ENCODE assay signal across 1 cellular context in the genomic region with DNA sequence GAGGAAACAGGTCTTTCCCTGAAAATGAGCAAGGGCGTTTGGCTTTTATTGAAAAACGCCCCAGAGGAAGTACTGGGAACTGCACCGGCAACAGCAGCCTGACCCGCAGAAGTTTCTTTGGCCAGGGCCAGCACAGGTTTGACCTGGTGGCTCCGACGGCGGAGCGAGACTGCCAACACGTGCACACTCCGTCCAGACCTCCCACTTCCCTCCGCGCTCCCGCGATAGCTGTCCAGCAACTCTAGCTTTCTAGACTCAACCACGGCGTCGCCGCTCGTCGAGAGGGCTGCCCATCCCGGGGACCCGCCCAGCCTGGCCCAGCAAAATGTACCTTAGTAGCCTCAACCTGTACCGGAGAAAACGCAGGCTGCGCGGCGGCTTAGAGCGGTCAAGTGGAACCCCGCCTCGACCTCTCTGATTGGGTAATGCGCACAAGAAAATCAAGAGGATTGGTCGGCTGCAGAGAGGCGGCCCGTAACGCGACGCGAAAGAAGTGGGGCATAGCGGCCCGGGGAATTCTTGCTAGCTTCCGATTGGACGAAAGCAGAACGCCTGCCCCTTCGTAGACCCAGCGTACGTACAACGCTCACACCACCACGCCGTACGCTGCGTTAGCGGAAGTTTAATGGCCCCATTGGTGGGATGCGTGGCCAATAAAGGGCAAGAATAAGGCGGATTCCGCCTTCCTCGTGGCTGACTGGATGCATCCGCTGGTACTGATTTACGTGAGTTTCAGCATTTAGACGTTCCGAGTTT.
TF ChIP-seq lines count a peak whose summit lies in the region.

A gene with protein sequence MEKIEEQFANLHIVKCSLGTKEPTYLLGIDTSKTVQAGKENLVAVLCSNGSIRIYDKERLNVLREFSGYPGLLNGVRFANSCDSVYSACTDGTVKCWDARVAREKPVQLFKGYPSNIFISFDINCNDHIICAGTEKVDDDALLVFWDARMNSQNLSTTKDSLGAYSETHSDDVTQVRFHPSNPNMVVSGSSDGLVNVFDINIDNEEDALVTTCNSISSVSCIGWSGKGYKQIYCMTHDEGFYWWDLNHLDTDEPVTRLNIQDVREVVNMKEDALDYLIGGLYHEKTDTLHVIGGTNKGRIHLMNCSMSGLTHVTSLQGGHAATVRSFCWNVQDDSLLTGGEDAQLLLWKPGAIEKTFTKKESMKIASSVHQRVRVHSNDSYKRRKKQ (minus strand): TSS at position 399 of the 756 bp plus-strand sequence. CDS start 41,929 bp downstream, outside the sequence.

TF ChIP-seq in H1, 55 proteins besides CTCF, POLR2A, EP300 and RAD21:
- peak; percentile 7; the same call in 1 of the 2 replicates for TF ChIP-seq JUND (IDR thresholded peaks at IDR 0.05; ENCODE audit: low read length)
- no peak for TF ChIP-seq SRF (IDR thresholded peaks at IDR 0.05; ENCODE audit: low read depth, low read length)
- TF ChIP-seq TBP (IDR thresholded peaks at IDR 0.05; ENCODE audit: low read depth, low read length), result peak; percentile 95
- TF ChIP-seq, protein P1, sequence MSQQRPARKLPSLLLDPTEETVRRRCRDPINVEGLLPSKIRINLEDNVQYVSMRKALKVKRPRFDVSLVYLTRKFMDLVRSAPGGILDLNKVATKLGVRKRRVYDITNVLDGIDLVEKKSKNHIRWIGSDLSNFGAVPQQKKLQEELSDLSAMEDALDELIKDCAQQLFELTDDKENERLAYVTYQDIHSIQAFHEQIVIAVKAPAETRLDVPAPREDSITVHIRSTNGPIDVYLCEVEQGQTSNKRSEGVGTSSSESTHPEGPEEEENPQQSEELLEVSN (IDR thresholded peaks at IDR 0.05), result peak; percentile 92
- TF ChIP-seq GTF2F1 (IDR thresholded peaks at IDR 0.05; ENCODE audit: borderline replicate concordance, low read depth, low read length), result peak; percentile 68; the same call in 1 of the 2 replicates
- peak; percentile 93 for TF ChIP-seq ASH2L (IDR thresholded peaks at IDR 0.05; ENCODE audit: low read length)
- peak; percentile 98 for TF ChIP-seq TAF1 (IDR thresholded peaks at IDR 0.05; ENCODE audit: low read depth, low read length)
- TF ChIP-seq KDM4A (IDR thresholded peaks at IDR 0.05; ENCODE audit: low read depth, low read length, severe bottlenecking), result peak; percentile 56
- peak; percentile 98 for TF ChIP-seq POLR2AphosphoS5 (IDR thresholded peaks at IDR 0.05; ENCODE audit: low read depth, low read length)
- no peak for TF ChIP-seq EGR1 (IDR thresholded peaks at IDR 0.05; ENCODE audit: borderline replicate concordance, low read depth, low read length)
- TF ChIP-seq SIN3A (conservative IDR thresholded peaks at IDR 0.05 in 1 of 2, IDR thresholded peaks at IDR 0.05 in 1 of 2; ENCODE audit: low read depth in 1 of 2, low read length in 2 of 2), result 0 out of 4 replicates have a peak, but pooled peaks of 1 of the 2 experiments have one; percentile 19
- TF ChIP-seq PHF8 (conservative IDR thresholded peaks at IDR 0.05; ENCODE audit: low read depth, low read length), result peak; percentile 90
- TF ChIP-seq, protein P2, sequence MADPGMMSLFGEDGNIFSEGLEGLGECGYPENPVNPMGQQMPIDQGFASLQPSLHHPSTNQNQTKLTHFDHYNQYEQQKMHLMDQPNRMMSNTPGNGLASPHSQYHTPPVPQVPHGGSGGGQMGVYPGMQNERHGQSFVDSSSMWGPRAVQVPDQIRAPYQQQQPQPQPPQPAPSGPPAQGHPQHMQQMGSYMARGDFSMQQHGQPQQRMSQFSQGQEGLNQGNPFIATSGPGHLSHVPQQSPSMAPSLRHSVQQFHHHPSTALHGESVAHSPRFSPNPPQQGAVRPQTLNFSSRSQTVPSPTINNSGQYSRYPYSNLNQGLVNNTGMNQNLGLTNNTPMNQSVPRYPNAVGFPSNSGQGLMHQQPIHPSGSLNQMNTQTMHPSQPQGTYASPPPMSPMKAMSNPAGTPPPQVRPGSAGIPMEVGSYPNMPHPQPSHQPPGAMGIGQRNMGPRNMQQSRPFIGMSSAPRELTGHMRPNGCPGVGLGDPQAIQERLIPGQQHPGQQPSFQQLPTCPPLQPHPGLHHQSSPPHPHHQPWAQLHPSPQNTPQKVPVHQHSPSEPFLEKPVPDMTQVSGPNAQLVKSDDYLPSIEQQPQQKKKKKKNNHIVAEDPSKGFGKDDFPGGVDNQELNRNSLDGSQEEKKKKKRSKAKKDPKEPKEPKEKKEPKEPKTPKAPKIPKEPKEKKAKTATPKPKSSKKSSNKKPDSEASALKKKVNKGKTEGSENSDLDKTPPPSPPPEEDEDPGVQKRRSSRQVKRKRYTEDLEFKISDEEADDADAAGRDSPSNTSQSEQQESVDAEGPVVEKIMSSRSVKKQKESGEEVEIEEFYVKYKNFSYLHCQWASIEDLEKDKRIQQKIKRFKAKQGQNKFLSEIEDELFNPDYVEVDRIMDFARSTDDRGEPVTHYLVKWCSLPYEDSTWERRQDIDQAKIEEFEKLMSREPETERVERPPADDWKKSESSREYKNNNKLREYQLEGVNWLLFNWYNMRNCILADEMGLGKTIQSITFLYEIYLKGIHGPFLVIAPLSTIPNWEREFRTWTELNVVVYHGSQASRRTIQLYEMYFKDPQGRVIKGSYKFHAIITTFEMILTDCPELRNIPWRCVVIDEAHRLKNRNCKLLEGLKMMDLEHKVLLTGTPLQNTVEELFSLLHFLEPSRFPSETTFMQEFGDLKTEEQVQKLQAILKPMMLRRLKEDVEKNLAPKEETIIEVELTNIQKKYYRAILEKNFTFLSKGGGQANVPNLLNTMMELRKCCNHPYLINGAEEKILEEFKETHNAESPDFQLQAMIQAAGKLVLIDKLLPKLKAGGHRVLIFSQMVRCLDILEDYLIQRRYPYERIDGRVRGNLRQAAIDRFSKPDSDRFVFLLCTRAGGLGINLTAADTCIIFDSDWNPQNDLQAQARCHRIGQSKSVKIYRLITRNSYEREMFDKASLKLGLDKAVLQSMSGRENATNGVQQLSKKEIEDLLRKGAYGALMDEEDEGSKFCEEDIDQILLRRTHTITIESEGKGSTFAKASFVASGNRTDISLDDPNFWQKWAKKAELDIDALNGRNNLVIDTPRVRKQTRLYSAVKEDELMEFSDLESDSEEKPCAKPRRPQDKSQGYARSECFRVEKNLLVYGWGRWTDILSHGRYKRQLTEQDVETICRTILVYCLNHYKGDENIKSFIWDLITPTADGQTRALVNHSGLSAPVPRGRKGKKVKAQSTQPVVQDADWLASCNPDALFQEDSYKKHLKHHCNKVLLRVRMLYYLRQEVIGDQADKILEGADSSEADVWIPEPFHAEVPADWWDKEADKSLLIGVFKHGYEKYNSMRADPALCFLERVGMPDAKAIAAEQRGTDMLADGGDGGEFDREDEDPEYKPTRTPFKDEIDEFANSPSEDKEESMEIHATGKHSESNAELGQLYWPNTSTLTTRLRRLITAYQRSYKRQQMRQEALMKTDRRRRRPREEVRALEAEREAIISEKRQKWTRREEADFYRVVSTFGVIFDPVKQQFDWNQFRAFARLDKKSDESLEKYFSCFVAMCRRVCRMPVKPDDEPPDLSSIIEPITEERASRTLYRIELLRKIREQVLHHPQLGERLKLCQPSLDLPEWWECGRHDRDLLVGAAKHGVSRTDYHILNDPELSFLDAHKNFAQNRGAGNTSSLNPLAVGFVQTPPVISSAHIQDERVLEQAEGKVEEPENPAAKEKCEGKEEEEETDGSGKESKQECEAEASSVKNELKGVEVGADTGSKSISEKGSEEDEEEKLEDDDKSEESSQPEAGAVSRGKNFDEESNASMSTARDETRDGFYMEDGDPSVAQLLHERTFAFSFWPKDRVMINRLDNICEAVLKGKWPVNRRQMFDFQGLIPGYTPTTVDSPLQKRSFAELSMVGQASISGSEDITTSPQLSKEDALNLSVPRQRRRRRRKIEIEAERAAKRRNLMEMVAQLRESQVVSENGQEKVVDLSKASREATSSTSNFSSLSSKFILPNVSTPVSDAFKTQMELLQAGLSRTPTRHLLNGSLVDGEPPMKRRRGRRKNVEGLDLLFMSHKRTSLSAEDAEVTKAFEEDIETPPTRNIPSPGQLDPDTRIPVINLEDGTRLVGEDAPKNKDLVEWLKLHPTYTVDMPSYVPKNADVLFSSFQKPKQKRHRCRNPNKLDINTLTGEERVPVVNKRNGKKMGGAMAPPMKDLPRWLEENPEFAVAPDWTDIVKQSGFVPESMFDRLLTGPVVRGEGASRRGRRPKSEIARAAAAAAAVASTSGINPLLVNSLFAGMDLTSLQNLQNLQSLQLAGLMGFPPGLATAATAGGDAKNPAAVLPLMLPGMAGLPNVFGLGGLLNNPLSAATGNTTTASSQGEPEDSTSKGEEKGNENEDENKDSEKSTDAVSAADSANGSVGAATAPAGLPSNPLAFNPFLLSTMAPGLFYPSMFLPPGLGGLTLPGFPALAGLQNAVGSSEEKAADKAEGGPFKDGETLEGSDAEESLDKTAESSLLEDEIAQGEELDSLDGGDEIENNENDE (IDR thresholded peaks at IDR 0.05; ENCODE audit: insufficient replicate concordance, low read length), result peak; percentile 37
- TF ChIP-seq, protein P3, sequence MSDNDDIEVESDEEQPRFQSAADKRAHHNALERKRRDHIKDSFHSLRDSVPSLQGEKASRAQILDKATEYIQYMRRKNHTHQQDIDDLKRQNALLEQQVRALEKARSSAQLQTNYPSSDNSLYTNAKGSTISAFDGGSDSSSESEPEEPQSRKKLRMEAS (IDR thresholded peaks at IDR 0.05), result peak; percentile 97
- TF ChIP-seq BRCA1 (IDR thresholded peaks at IDR 0.05; ENCODE audit: low read depth, low read length), result 0 out of 2 replicates have a peak, but pooled peaks have one; percentile 9
- TF ChIP-seq HDAC2 (IDR thresholded peaks at IDR 0.05; ENCODE audit: borderline replicate concordance in 1 of 2, low read depth in 2 of 2, low read length in 2 of 2), result peak in 1 of 2 experiments; percentile 73; a peak in 1 of 4 replicates
- no peak for TF ChIP-seq BACH1 (IDR thresholded peaks at IDR 0.05; ENCODE audit: low read length)
- TF ChIP-seq SP4 (IDR thresholded peaks at IDR 0.05; ENCODE audit: low read length), result peak; percentile 57; the same call in 1 of the 2 replicates
- TF ChIP-seq CHD2 (IDR thresholded peaks at IDR 0.05; ENCODE audit: low read length), result no peak; the same call in 1 of the 2 replicates
- TF ChIP-seq RBBP5 (IDR thresholded peaks at IDR 0.05; ENCODE audit: borderline replicate concordance, low read depth, low read length), result no peak; the same call in 1 of the 2 replicates
- peak; percentile 81 for TF ChIP-seq CREB1 (IDR thresholded peaks at IDR 0.05)
- peak; percentile 87 for TF ChIP-seq SP1 (IDR thresholded peaks at IDR 0.05; ENCODE audit: low read depth, low read length)
- TF ChIP-seq TAF7 (optimal IDR thresholded peaks at IDR 0.05; ENCODE audit: borderline replicate concordance, low read depth, low read length), result peak; percentile 93
- no peak for TF ChIP-seq HDAC6 (IDR thresholded peaks at IDR 0.05; ENCODE audit: low read depth, low read length)
